Comparison of ENCODE assay signal across 19 cellular contexts in genomic region chr9:124355032-124355940, GRCh38.
A peak's percentile ranks its signal among the peaks of the same experiment; 100 is the strongest.
DNase-seq lines count a peak whose midpoint lies in the region; ATAC-seq, FAIRE-seq and TF ChIP-seq lines count a peak whose summit lies in the region.
"Had no signal": no experiment of that assay in that cellular context is flagged by ENCODE, and none has a peak within 500 bp of the region (broad histone marks: within the 10 kb centered on the region; RNA-seq: fewer than 3 reads in every experiment).

No MANE protein-coding gene starts in this region.

- peak overlapping the region; percentile 30 for H3K27ac ChIP-seq in angular gyrus (ENCODE audit: low read depth, low read length)
- H3K27ac ChIP-seq: prostate gland had no signal

- H3K4me1 Mint-ChIP-seq in T-helper 2 cell treated with Interferon-gamma antibody and Interleukin-4, amounts not matched to agents 5 μg/mL and 100 μg/mL, for 36 hours (ENCODE audit: low read depth) = peaks cover 25% of the 10 kb centered on the region
- H3K4me1 Mint-ChIP-seq in memory B cell = peaks cover 12% of the 10 kb centered on the region
- H3K4me1 Mint-ChIP-seq: nephron had no signal

- H3K9me3 Mint-ChIP-seq in T-helper 2 cell treated with Interferon-gamma antibody and Interleukin-4, amounts not matched to agents 5 μg/mL and 100 μg/mL, for 36 hours = no peaks in the 10 kb centered on the region
- no peaks in the 10 kb centered on the region for H3K9me3 Mint-ChIP-seq in memory B cell
- H3K9me3 Mint-ChIP-seq: nephron had no signal

- H3K27me3 Mint-ChIP-seq in T-helper 2 cell treated with Interferon-gamma antibody and Interleukin-4, amounts not matched to agents 5 μg/mL and 100 μg/mL, for 36 hours (ENCODE audit: low read depth) = no peaks in the 10 kb centered on the region
- H3K27me3 Mint-ChIP-seq in memory B cell = no peaks in the 10 kb centered on the region

- H3K36me3 Mint-ChIP-seq in T-helper 2 cell treated with Interferon-gamma antibody and Interleukin-4, amounts not matched to agents 5 μg/mL and 100 μg/mL, for 36 hours (ENCODE audit: low read depth) = peaks cover 45% of the 10 kb centered on the region
- peaks cover 21% of the 10 kb centered on the region for H3K36me3 Mint-ChIP-seq in memory B cell

- no peak for ATAC-seq in memory B cell (ENCODE audit: low read depth)

- peak overlapping the region; percentile 48 for H3K4me3 Mint-ChIP-seq in T-helper 2 cell treated with Interferon-gamma antibody and Interleukin-4, amounts not matched to agents 5 μg/mL and 100 μg/mL, for 36 hours
- H3K4me3 Mint-ChIP-seq in memory B cell = no peak overlapping the region
- H3K4me3 Mint-ChIP-seq: nephron had no signal

- no peaks in the 10 kb centered on the region for H3K27me3 ChIP-seq in GM06990 (replicated peaks; ENCODE audit: control insufficient read depth, insufficient read depth, low read length)

- H3K36me3 ChIP-seq in GM06990 (ENCODE audit: control insufficient read depth, insufficient read depth, low read length) = peaks cover 42% of the 10 kb centered on the region

- DNase-seq in T-helper 2 cell treated with Interferon-gamma antibody and Interleukin-4, amounts not matched to agents 5 μg/mL and 100 μg/mL, for 36 hours (ENCODE audit: low spot score) = no peak
- DNase-seq in T-helper 2 cell (no peak), GM06990 (ENCODE audit: extremely low read depth, insufficient read length) (peak; percentile 22), memory B cell (ENCODE audit: low spot score in 2 of 2) (no peak), NCI-H2171 (lab: John Stamatoyannopoulos, UW) (no peak), RCC 7860 (ENCODE audit: low spot score) (no peak), CD1c-positive myeloid dendritic cell (ENCODE audit: extremely low spot score) (no peak)
- DNase-seq: 8988T; EL; mammary epithelial cell; NCI-H1417 treated with DMSO at 0.1 percent for 48 hours; NCI-H2171 treated with DMSO at 0.1 percent for 48 hours; NCI-H748 treated with DMSO at 0.1 percent for 48 hours; stimulated activated CD4-positive, alpha-beta T cell treated with anti-CD3 and anti-CD28 coated beads, Interleukin-2, amount 100 ng/mL, for 24 hours; T-helper 1 cell had no signal

- FAIRE-seq in RCC 7860 (lab: Jason Lieb, UNC) = no peak
- FAIRE-seq: GM19239 had no signal

- no peak overlapping the region for H3K27ac Mint-ChIP-seq in T-helper 2 cell treated with Interferon-gamma antibody and Interleukin-4, amounts not matched to agents 5 μg/mL and 100 μg/mL, for 36 hours
- peak overlapping the region; percentile 50 for H3K27ac Mint-ChIP-seq in memory B cell
- H3K27ac Mint-ChIP-seq: nephron had no signal

- no peak overlapping the region for H3K4me3 ChIP-seq in GM06990 (replicated peaks; ENCODE audit: low read depth, low read length)
- H3K4me3 ChIP-seq: prostate gland had no signal

- no peak for TF ChIP-seq CTCF in GM06990 (IDR thresholded peaks at IDR 0.05; ENCODE audit: insufficient read depth, low read length, poor library complexity, severe bottlenecking)
